In genomic region chr11:116276051-116277044, GRCh38 we compare ENCODE assay signal across 8 cellular contexts.
A peak's percentile ranks its signal among the peaks of the same experiment; 100 is the strongest.
DNase-seq lines count a peak whose midpoint lies in the region; ATAC-seq, FAIRE-seq and TF ChIP-seq lines count a peak whose summit lies in the region.

No MANE protein-coding gene starts in this region.

- ATAC-seq in HG02763 (IDR thresholded peaks at IDR 0.05; ENCODE audit: unreplicated experiment) (peak; percentile 71), HG02852 (IDR thresholded peaks at IDR 0.05; ENCODE audit: unreplicated experiment) (no peak)
- ATAC-seq in central memory CD8-positive, alpha-beta T cell (replicated peaks; ENCODE audit: extremely low read depth, poor library complexity, severe bottlenecking): peak; percentile 36

- intact Hi-C loops in kidney (cut with DNase I): loop anchor here (10.0 kb wide), 1 partner anchor 942 kb away; no protein-coding TSS in a partner anchor

- TF ChIP-seq CTCF in GM12874 (IDR thresholded peaks at IDR 0.05; ENCODE audit: insufficient read depth, low read depth, low read length) (peak; percentile 83), kidney (IDR thresholded peaks at IDR 0.05; ENCODE audit: borderline replicate concordance, extremely low read depth, insufficient read depth) (peak; percentile 97)

- peak overlapping the region in 1 of 2 donors; percentile 36 for H3K4me3 ChIP-seq in kidney (ENCODE audit: low read length in 2 of 2)

- peaks cover 40% of the 10 kb centered on the region for H3K27me3 Mint-ChIP-seq in central memory CD8-positive, alpha-beta T cell

- H3K4me1 Mint-ChIP-seq in central memory CD8-positive, alpha-beta T cell: no peaks in the 10 kb centered on the region

- H3K9me3 ChIP-seq in kidney (ENCODE audit: control insufficient read depth in 1 of 2, low read length in 2 of 2): no peaks in the 10 kb centered on the region

- no peak overlapping the region for H3K9ac ChIP-seq in kidney (ENCODE audit: low read length in 2 of 2)

- DNase-seq in NCI-H2029 treated with DMSO at 0.1 percent for 48 hours (lab: John Stamatoyannopoulos, UW) (peak; percentile 68), kidney (peak; percentile 87)
- peak; percentile 41 for DNase-seq in activated CD4-positive, CD25-positive, alpha-beta regulatory T cell treated with anti-CD3 and anti-CD28 coated beads, Interleukin-2, amount 50 U/mL, for 16 hours (ENCODE audit: low read depth, low spot score)
- DNase-seq in central memory CD8-positive, alpha-beta T cell (ENCODE audit: low spot score in 2 of 2): peak; percentile 56 to 61
- peak; percentile 43 for DNase-seq in stimulated activated CD4-positive, alpha-beta T cell treated with anti-CD3 and anti-CD28 coated beads, Interleukin-2, amount 100 ng/mL, for 4 hours (ENCODE audit: low read depth)

- no peaks in the 10 kb centered on the region for H3K36me3 ChIP-seq in kidney (ENCODE audit: control insufficient read depth in 1 of 2, insufficient read depth in 2 of 2, low read length in 2 of 2)

- no peak overlapping the region for H3K27ac ChIP-seq in kidney (ENCODE audit: low read depth in 2 of 2, low read length in 2 of 2)

- no peak overlapping the region for H3K27ac Mint-ChIP-seq in central memory CD8-positive, alpha-beta T cell (ENCODE audit: low read depth)

- H3K36me3 Mint-ChIP-seq in central memory CD8-positive, alpha-beta T cell (ENCODE audit: insufficient read depth): peaks cover 2% of the 10 kb centered on the region

- FAIRE-seq in kidney (lab: Jason Lieb, UNC): no peak

- peaks cover 0 to 3% of the 10 kb centered on the region in 2 donors for H3K4me1 ChIP-seq in kidney (ENCODE audit: control insufficient read depth in 1 of 2, insufficient read depth in 1 of 2, low read depth in 1 of 2, low read length in 2 of 2)

- no peak overlapping the region for H3K4me3 Mint-ChIP-seq in central memory CD8-positive, alpha-beta T cell

- no peaks in the 10 kb centered on the region for H3K9me3 Mint-ChIP-seq in central memory CD8-positive, alpha-beta T cell
